In the genomic region with DNA sequence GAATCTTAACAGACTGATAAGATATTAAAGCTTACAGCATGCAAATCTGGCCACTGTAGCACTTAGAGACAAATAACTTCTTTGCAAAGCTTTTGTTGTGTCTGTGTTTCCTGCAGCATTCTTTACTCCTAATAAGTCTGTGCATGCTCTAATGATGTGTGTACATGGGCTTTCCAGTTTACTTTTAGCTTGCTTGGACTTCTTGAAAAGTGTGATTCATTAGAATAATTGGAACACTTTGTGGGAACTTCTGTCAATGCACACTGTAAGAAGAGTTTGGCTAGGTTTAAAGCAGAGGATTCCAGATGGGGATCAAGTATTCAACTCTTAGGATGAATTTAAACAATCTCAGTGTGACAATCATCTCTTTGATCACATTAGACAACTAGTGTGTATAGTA, we compare ENCODE assay signal across 25 cellular contexts. TPM values are rescaled to one million over a fixed set of nuclear protein-coding genes. Genes with fewer than 3 reads are reported as not detected.
A peak's percentile ranks its signal among the peaks of the same experiment; 100 is the strongest.
DNase-seq lines count a peak whose midpoint lies in the region; ATAC-seq and TF ChIP-seq lines count a peak whose summit lies in the region.
"Had no signal": no experiment of that assay in that cellular context is flagged by ENCODE, and none has a peak within 500 bp of the region (broad histone marks: within the 10 kb centered on the region; RNA-seq: fewer than 3 reads in every experiment).

No MANE protein-coding gene starts in this region.

- intact Hi-C loops in activated CD8-positive, alpha-beta T cell treated with anti-CD3 and anti-CD28 coated beads for 36 hours (cut with micrococcal nuclease): no loop called here
- intact Hi-C loops in transverse colon (cut with DNase I; ENCODE audit: low total_unique reads): no loop called here

- H3K4me1 ChIP-seq in foreskin keratinocyte: peaks cover 39% of the 10 kb centered on the region
- no peaks in the 10 kb centered on the region for H3K4me1 ChIP-seq in transverse colon
- H3K4me1 ChIP-seq: left lung, pancreas, right lobe of liver had no signal

- H3K9me3 ChIP-seq in transverse colon: no peaks in the 10 kb centered on the region
- H3K9me3 ChIP-seq: left lung, pancreas, right lobe of liver had no signal

- H3K27me3 ChIP-seq in foreskin keratinocyte (no peaks in the 10 kb centered on the region), transverse colon (no peaks in the 10 kb centered on the region)
- H3K27me3 ChIP-seq: left lung, pancreas, right lobe of liver had no signal

- H3K27ac ChIP-seq in foreskin keratinocyte (peak overlapping the region; percentile 44), transverse colon (no peak overlapping the region)
- H3K27ac ChIP-seq: left lung, pancreas, right lobe of liver, VCaP had no signal

- no peaks in the 10 kb centered on the region for H3K36me3 ChIP-seq in transverse colon
- H3K36me3 ChIP-seq: left lung, pancreas, right lobe of liver had no signal

- H3K9me3 Mint-ChIP-seq in activated CD8-positive, alpha-beta T cell treated with anti-CD3 and anti-CD28 coated beads for 36 hours: peaks cover 2% of the 10 kb centered on the region
- H3K9me3 Mint-ChIP-seq: activated CD4-positive, alpha-beta T cell treated with anti-CD3 and anti-CD28 coated beads, Interleukin-2, amount 10 ng/mL, durations not matched to agents 7 days and 5 days; dendritic cell treated with granulocyte-macrophage colony-stimulating factor and Interleukin-4, amounts not matched to agents 40 ng/mL and 50 ng/mL, for 4 days; mesothelial cell of epicardium had no signal

- H3K4me3 ChIP-seq in astrocyte of the spinal cord (ENCODE audit: low read depth, low read length): no peak overlapping the region
- no peak overlapping the region for H3K4me3 ChIP-seq in transverse colon
- H3K4me3 ChIP-seq: left lung, pancreas, right lobe of liver had no signal

- peaks cover 3% of the 10 kb centered on the region for H3K4me1 Mint-ChIP-seq in activated CD8-positive, alpha-beta T cell treated with anti-CD3 and anti-CD28 coated beads for 36 hours (ENCODE audit: low read depth)
- H3K4me1 Mint-ChIP-seq: activated CD4-positive, alpha-beta T cell treated with anti-CD3 and anti-CD28 coated beads, Interleukin-2, amount 10 ng/mL, durations not matched to agents 7 days and 5 days; activated CD8-positive, alpha-beta memory T cell treated with anti-CD3 and anti-CD28 coated beads, Interleukin-2, amount 10 ng/mL, durations not matched to agents 7 days and 5 days; activated naive CD4-positive, alpha-beta T cell treated with anti-CD3 and anti-CD28 coated beads, Interleukin-2, amount 10 ng/mL, durations not matched to agents 7 days and 5 days; CD8-positive, alpha-beta memory T cell; natural killer cell had no signal

- H3K36me3 Mint-ChIP-seq in activated CD8-positive, alpha-beta T cell treated with anti-CD3 and anti-CD28 coated beads for 36 hours (ENCODE audit: low read depth): no peaks in the 10 kb centered on the region
- H3K36me3 Mint-ChIP-seq: activated CD8-positive, alpha-beta memory T cell treated with anti-CD3 and anti-CD28 coated beads, Interleukin-2, amount 10 ng/mL, durations not matched to agents 7 days and 5 days; activated naive CD4-positive, alpha-beta T cell treated with anti-CD3 and anti-CD28 coated beads, Interleukin-2, amount 10 ng/mL, durations not matched to agents 7 days and 5 days; CD8-positive, alpha-beta memory T cell; mesothelial cell of epicardium; natural killer cell had no signal

- no peak for TF ChIP-seq EP300 in transverse colon (IDR thresholded peaks at IDR 0.05; ENCODE audit: low read depth)

- no peak for TF ChIP-seq POLR2A in transverse colon (IDR thresholded peaks at IDR 0.05)

- no peak for TF ChIP-seq CTCF in astrocyte of the spinal cord (IDR thresholded peaks at IDR 0.05; ENCODE audit: low read depth, low read length)
- TF ChIP-seq CTCF in foreskin keratinocyte (conservative IDR thresholded peaks at IDR 0.05): no peak
- TF ChIP-seq CTCF in activated CD8-positive, alpha-beta T cell treated with anti-CD3 and anti-CD28 coated beads for 36 hours (IDR thresholded peaks at IDR 0.05): no peak
- TF ChIP-seq CTCF in transverse colon (IDR thresholded peaks at IDR 0.05): no peak

- in situ Hi-C loops in astrocyte of the spinal cord (cut with HindIII; ENCODE audit: low sequenced_read_pairs) (no loop called here), transverse colon (cut with MboI; ENCODE audit: low pct_ligation_motif_present in 1 of 4, low pct_unique_long_range_greater_than_20kb in 1 of 4, low sequenced_read_pairs in 3 of 4) (no loop called here)

- no peaks in the 10 kb centered on the region for H3K27me3 Mint-ChIP-seq in activated CD8-positive, alpha-beta T cell treated with anti-CD3 and anti-CD28 coated beads for 36 hours
- H3K27me3 Mint-ChIP-seq: activated CD4-positive, alpha-beta T cell treated with anti-CD3 and anti-CD28 coated beads, Interleukin-2, amount 10 ng/mL, durations not matched to agents 7 days and 5 days; activated CD8-positive, alpha-beta memory T cell treated with anti-CD3 and anti-CD28 coated beads, Interleukin-2, amount 10 ng/mL, durations not matched to agents 7 days and 5 days; activated naive CD4-positive, alpha-beta T cell treated with anti-CD3 and anti-CD28 coated beads, Interleukin-2, amount 10 ng/mL, durations not matched to agents 7 days and 5 days; CD8-positive, alpha-beta memory T cell; dendritic cell treated with granulocyte-macrophage colony-stimulating factor and Interleukin-4, amounts not matched to agents 40 ng/mL and 50 ng/mL, for 4 days; stimulated activated naive CD8-positive, alpha-beta T cell treated with anti-CD3 and anti-CD28 coated beads, Interleukin-15, Interleukin-2, amounts not matched to agents 100 ng/mL and 50 ng/mL, for 24 hours had no signal

- ATAC-seq in foreskin keratinocyte: peak; percentile 48
- ATAC-seq in activated CD8-positive, alpha-beta T cell treated with anti-CD3 and anti-CD28 coated beads for 36 hours: no peak
- ATAC-seq: activated CD8-positive, alpha-beta memory T cell treated with anti-CD3 and anti-CD28 coated beads, Interleukin-2, amount 10 ng/mL, durations not matched to agents 7 days and 5 days; left lung; natural killer cell; pancreas; right lobe of liver had no signal

- H3K27ac Mint-ChIP-seq in activated CD8-positive, alpha-beta T cell treated with anti-CD3 and anti-CD28 coated beads for 36 hours: no peak overlapping the region
- H3K27ac Mint-ChIP-seq: activated CD4-positive, alpha-beta T cell treated with anti-CD3 and anti-CD28 coated beads, Interleukin-2, amount 10 ng/mL, durations not matched to agents 7 days and 5 days; activated CD8-positive, alpha-beta memory T cell treated with anti-CD3 and anti-CD28 coated beads, Interleukin-2, amount 10 ng/mL, durations not matched to agents 7 days and 5 days; activated naive CD4-positive, alpha-beta T cell treated with anti-CD3 and anti-CD28 coated beads, Interleukin-2, amount 10 ng/mL, durations not matched to agents 7 days and 5 days; CD8-positive, alpha-beta memory T cell; dendritic cell treated with granulocyte-macrophage colony-stimulating factor and Interleukin-4, amounts not matched to agents 40 ng/mL and 50 ng/mL, for 4 days; mesothelial cell of epicardium; natural killer cell; stimulated activated naive CD8-positive, alpha-beta T cell treated with anti-CD3 and anti-CD28 coated beads, Interleukin-15, Interleukin-2, amounts not matched to agents 100 ng/mL and 50 ng/mL, for 24 hours had no signal

- POLR2A ChIA-PET in activated CD8-positive, alpha-beta T cell treated with anti-CD3 and anti-CD28 coated beads for 36 hours (lab: Charles Lee): no interaction called here

- CTCF ChIA-PET in activated CD8-positive, alpha-beta T cell treated with anti-CD3 and anti-CD28 coated beads for 36 hours (lab: Charles Lee): no interaction called here

- DNase-seq in HPDE6-E6E7 (ENCODE audit: extremely low spot score) (peak; percentile 17), astrocyte of the spinal cord (ENCODE audit: low read depth, low spot score) (peak; percentile 23), foreskin keratinocyte (peak; percentile 71 to 72), NOMO-1 (lab: John Stamatoyannopoulos, UW; ENCODE audit: unreplicated experiment in 2 of 2) (no peak), transverse colon (no peak)
- DNase-seq in activated CD8-positive, alpha-beta T cell treated with anti-CD3 and anti-CD28 coated beads for 36 hours: no peak
- no peak for DNase-seq in stimulated activated naive CD4-positive, alpha-beta T cell treated with Interleukin-2 at 50 U/mL for 16 hours (lab: John Stamatoyannopoulos, UW)
- DNase-seq: activated CD4-positive, alpha-beta T cell treated with anti-CD3 and anti-CD28 coated beads, Interleukin-2, amount 10 ng/mL, durations not matched to agents 7 days and 5 days; activated CD8-positive, alpha-beta memory T cell treated with anti-CD3 and anti-CD28 coated beads, Interleukin-2, amount 10 ng/mL, durations not matched to agents 7 days and 5 days; activated naive CD4-positive, alpha-beta T cell treated with anti-CD3 and anti-CD28 coated beads, Interleukin-2, amount 10 ng/mL, durations not matched to agents 7 days and 5 days; amygdala; caudate nucleus; CD8-positive, alpha-beta memory T cell; left lung; natural killer cell; NCI-H1694 treated with DMSO at 0.1 percent for 48 hours; NCI-H69; pancreas; right lobe of liver; RPMI8226 had no signal

- no peak overlapping the region for H3K4me3 Mint-ChIP-seq in activated CD8-positive, alpha-beta T cell treated with anti-CD3 and anti-CD28 coated beads for 36 hours
- H3K4me3 Mint-ChIP-seq: activated CD4-positive, alpha-beta T cell treated with anti-CD3 and anti-CD28 coated beads, Interleukin-2, amount 10 ng/mL, durations not matched to agents 7 days and 5 days; activated CD8-positive, alpha-beta memory T cell treated with anti-CD3 and anti-CD28 coated beads, Interleukin-2, amount 10 ng/mL, durations not matched to agents 7 days and 5 days; activated naive CD4-positive, alpha-beta T cell treated with anti-CD3 and anti-CD28 coated beads, Interleukin-2, amount 10 ng/mL, durations not matched to agents 7 days and 5 days; CD8-positive, alpha-beta memory T cell; dendritic cell treated with granulocyte-macrophage colony-stimulating factor and Interleukin-4, amounts not matched to agents 40 ng/mL and 50 ng/mL, for 4 days; mesothelial cell of epicardium; natural killer cell; stimulated activated naive CD8-positive, alpha-beta T cell treated with anti-CD3 and anti-CD28 coated beads, Interleukin-15, Interleukin-2, amounts not matched to agents 100 ng/mL and 50 ng/mL, for 24 hours had no signal

RNA-seq across cellular contexts. Expression of a gene that starts 22.1 kb away (rescaled TPM):
- total RNA-seq in foreskin keratinocyte: not detected in 2 replicates
- not detected in 2 replicates for polyA plus RNA-seq in foreskin keratinocyte
- not detected for total RNA-seq in activated CD8-positive, alpha-beta T cell treated with anti-CD3 and anti-CD28 coated beads for 36 hours
- total RNA-seq in transverse colon: 100 to 1,000 TPM in 1 of 4 donors, 10 to 100 TPM in 3; 27.5 to 155 (median 66.3) TPM
- total RNA-seq: activated CD4-positive, alpha-beta T cell treated with anti-CD3 and anti-CD28 coated beads, Interleukin-2, amount 10 ng/mL, durations not matched to agents 7 days and 5 days; activated CD8-positive, alpha-beta memory T cell treated with anti-CD3 and anti-CD28 coated beads, Interleukin-2, amount 10 ng/mL, durations not matched to agents 7 days and 5 days; CD8-positive, alpha-beta memory T cell; left lung; mesothelial cell of epicardium; natural killer cell; pancreas; right lobe of liver; T-helper 2 cell treated with Interferon-gamma antibody and Interleukin-4, amounts not matched to agents 100 ng/mL and 5 ng/mL, for 36 hours had no signal
- polyA plus RNA-seq: CD8-positive, alpha-beta memory T cell; pancreas had no signal

Comparison
In these comparisons a context has a peak if more than half of its experiments do, and no peak if none do; other contexts are left out.
1. DNase-seq: peak in HPDE6-E6E7 (single experiment), astrocyte of the spinal cord (single experiment) and foreskin keratinocyte (2 of 2); none in activated CD8-positive, alpha-beta T cell treated with anti-CD3 and anti-CD28 coated beads for 36 hours (single experiment), NOMO-1 (0 of 2), transverse colon (single experiment) and stimulated activated naive CD4-positive, alpha-beta T cell treated with Interleukin-2 at 50 U/mL for 16 hours (single experiment).
2. RNA of a gene that starts 22.1 kb away (total RNA-seq): 27.5 to 155 TPM in transverse colon; not detected in foreskin keratinocyte and not detected in activated CD8-positive, alpha-beta T cell treated with anti-CD3 and anti-CD28 coated beads for 36 hours; every median in the first group is over 10 times any median in the second.